ENCODE assay signal across 8 cellular contexts in genomic region chr17:42679001-42679491, GRCh38. TPM values are rescaled to one million over a fixed set of nuclear protein-coding genes. Genes with fewer than 3 reads are reported as not detected.
DNase-seq lines count a peak whose midpoint lies in the region; ATAC-seq, FAIRE-seq and TF ChIP-seq lines count a peak whose summit lies in the region.

No MANE protein-coding gene starts in this region.

- BruUV-seq in Calu3 (replicated peaks; lab: Mats Ljungman, UMichigan): no TSS peak
- no TSS peak for BruUV-seq in IMR-90 (replicated peaks; lab: Mats Ljungman, UMichigan)
- BruUV-seq in Panc1 (replicated peaks; lab: Mats Ljungman, UMichigan): no TSS peak
- BruUV-seq in HepG2 (replicated peaks; lab: Mats Ljungman, UMichigan): no TSS peak

- H3K27ac Mint-ChIP-seq in Calu3 (ENCODE audit: unreplicated experiment): peak overlapping the region; percentile 94

- intact Hi-C loops in Calu3 (cut with micrococcal nuclease; ENCODE audit: unreplicated experiment) (loop anchor here (5.0 to 10.0 kb wide), 3 partner anchors 72 to 102 kb away; partner anchors contain the start of genes PSMC3IP, RAMP2, RETREG3 and TUBG1), IMR-90 (cut with micrococcal nuclease) (loop anchor here (1.0 to 2.0 kb wide), 2 partner anchors 70 to 101 kb away; partner anchors contain the start of genes RETREG3 and TUBG1), Panc1 (cut with micrococcal nuclease; ENCODE audit: unreplicated experiment) (loop anchor here (5.0 kb wide), 1 partner anchor 102 kb away; the partner anchor contains the start of gene PSMC3IP), HepG2 (cut with micrococcal nuclease; ENCODE audit: unreplicated experiment) (loop anchor here (2.0 kb wide), 1 partner anchor 70 kb away; the partner anchor contains the start of genes RETREG3 and TUBG1)

- H3K4me1 ChIP-seq in IMR-90 (ENCODE audit: control insufficient read depth, insufficient read depth, low read length): peaks cover 36% of the 10 kb centered on the region
- peaks cover 19% of the 10 kb centered on the region for H3K4me1 ChIP-seq in Panc1 (ENCODE audit: control insufficient read depth, insufficient read depth, low read length)
- peaks cover 60% of the 10 kb centered on the region for H3K4me1 ChIP-seq in HepG2 (ENCODE audit: insufficient read depth, low read length)
- peaks cover 72% of the 10 kb centered on the region for H3K4me1 ChIP-seq in stomach smooth muscle (ENCODE audit: control insufficient read depth, insufficient read depth, low read length)

- peak overlapping the region; percentile 94 to 100 for H4K8ac ChIP-seq in IMR-90 (ENCODE audit: low read depth in 2 of 2, low read length in 2 of 2)

- peak overlapping the region; percentile 94 for H2AK9ac ChIP-seq in IMR-90 (replicated peaks; ENCODE audit: low read depth, low read length, poor library complexity)

- in situ Hi-C loops in IMR-90 (cut with MboI; ENCODE audit: low sequenced_read_pairs) (loop anchor here (25.0 kb wide), 1 partner anchor 633 kb away; no protein-coding TSS in a partner anchor), Panc1 (cut with HindIII; ENCODE audit: low pct_unique_long_range_greater_than_20kb, low sequenced_read_pairs) (no loop called here), T47D (cut with HindIII; ENCODE audit: low pct_unique_long_range_greater_than_20kb, low sequenced_read_pairs) (no loop called here), HepG2 (cut with HindIII; ENCODE audit: extremely low pct_ligation_motif_present, low pct_unique_long_range_greater_than_20kb) (no loop called here)

- POLR2A ChIA-PET in IMR-90 (lab: Charles Lee; ENCODE audit: unreplicated experiment): interaction anchor here (1.4 kb wide), 1 partner anchor 70 kb away, joined by 3 read pairs; the partner anchor contains the start of genes RETREG3 and TUBG1
- POLR2A ChIA-PET in Panc1 (lab: Charles Lee): interaction anchor here (0.6 kb wide), 2 partner anchors 43 to 168 kb away, joined by 3 to 5 read pairs; no protein-coding TSS in a partner anchor
- POLR2A ChIA-PET in HepG2 (lab: Yijun Ruan, JAX): interaction anchor here (0.8 to 6.3 kb wide), 12 partner anchors 11 to 212 kb away, joined by 3 to 65 read pairs (median 6); partner anchors contain the start of genes CNTD1, COA3, NAGLU and PSMC3IP

- H3K27ac ChIP-seq in IMR-90 (ENCODE audit: insufficient read depth, low read length): peak overlapping the region; percentile 97
- H3K27ac ChIP-seq in Panc1 (ENCODE audit: low read length): peak overlapping the region; percentile 95
- H3K27ac ChIP-seq in HepG2 (ENCODE audit: extremely low read length, insufficient read depth, low read length): peak overlapping the region; percentile 97
- peak overlapping the region; percentile 95 for H3K27ac ChIP-seq in stomach smooth muscle (ENCODE audit: low read length)

- peak overlapping the region; percentile 91; the same call in 1 of the 3 replicates for H2BK15ac ChIP-seq in IMR-90 (ENCODE audit: low read depth, low read length)

- CTCF ChIA-PET in Calu3 (lab: Charles Lee) (interaction anchor here (0.8 to 6.3 kb wide), 12 partner anchors 12 to 112 kb away, joined by 3 to 66 read pairs (median 5); partner anchors contain the start of genes MLX, PSMC3IP, RETREG3 and TUBG1), IMR-90 (lab: Yijun Ruan, JAX) (interaction anchor here (0.5 to 3.8 kb wide), 5 partner anchors 71 to 141 kb away, joined by 3 to 15 read pairs (median 3); partner anchors contain the start of gene PSMC3IP), Panc1 (lab: Charles Lee) (interaction anchor here (1.2 kb wide), 1 partner anchor 101 kb away, joined by 9 read pairs; the partner anchor contains the start of gene PSMC3IP), HepG2 (lab: Yijun Ruan, JAX; ENCODE audit: low intra/inter-chr PET ratio, low total read pairs) (no interaction called here)

- dilution Hi-C loops in IMR-90 (cut with HindIII; ENCODE audit: low sequenced_read_pairs, unreplicated experiment): no loop called here

- TF ChIP-seq CTCF in Calu3 (IDR thresholded peaks at IDR 0.05; ENCODE audit: unreplicated experiment) (no peak), IMR-90 (conservative IDR thresholded peaks at IDR 0.05; ENCODE audit: low read depth, low read length) (no peak), Panc1 (IDR thresholded peaks at IDR 0.05) (no peak), HepG2 (CRISPR knock-in tag; IDR thresholded peaks at IDR 0.05) (0 out of 2 replicates have a peak, but pooled peaks have one; percentile 39)

- no peak for ATAC-seq in IMR-90 (ENCODE audit: low read depth)
- ATAC-seq in Panc1: no peak; the same call in 1 of the 2 replicates
- no peak for ATAC-seq in HepG2
- no peak for ATAC-seq in GM18502 (IDR thresholded peaks at IDR 0.05; ENCODE audit: poor library complexity, unreplicated experiment)

- peaks cover 20% of the 10 kb centered on the region for H3K9me1 ChIP-seq in IMR-90 (ENCODE audit: insufficient read depth, low read length)

- H2BK20ac ChIP-seq in IMR-90 (ENCODE audit: low read depth, low read length): peak overlapping the region; percentile 76

- peak overlapping the region; percentile 99 for H2AFZ ChIP-seq in IMR-90 (replicated peaks; ENCODE audit: low read length, poor library complexity)
- no peak overlapping the region for H2AFZ ChIP-seq in HepG2 (ENCODE audit: low read length)

- peak overlapping the region; percentile 85 for H3K9ac ChIP-seq in IMR-90 (ENCODE audit: low read depth, low read length)
- peak overlapping the region; percentile 94 for H3K9ac ChIP-seq in HepG2 (ENCODE audit: insufficient read depth, low read depth, low read length)
- peak overlapping the region; percentile 64 to 78 for H3K9ac ChIP-seq in stomach smooth muscle (ENCODE audit: low read length in 2 of 2)

- peak overlapping the region; percentile 93 for H3K4me3 Mint-ChIP-seq in Calu3 (ENCODE audit: low read depth, unreplicated experiment)

- H3K36me3 ChIP-seq in IMR-90 (ENCODE audit: control insufficient read depth, insufficient read depth, low read length): peaks cover under 1% of the 10 kb centered on the region; the same call in 1 of the 2 replicates
- H3K36me3 ChIP-seq in Panc1 (ENCODE audit: control insufficient read depth, insufficient read depth, low read length): no peaks in the 10 kb centered on the region; the same call in 1 of the 2 replicates
- H3K36me3 ChIP-seq in HepG2 (replicated peaks in 1 of 2; ENCODE audit: control insufficient read depth in 1 of 2, insufficient read depth in 2 of 2, low read length in 2 of 2): no peaks in the 10 kb centered on the region
- H3K36me3 ChIP-seq in stomach smooth muscle (ENCODE audit: control insufficient read depth in 2 of 2, insufficient read depth in 2 of 2, low read length in 2 of 2): no peaks in the 10 kb centered on the region

- TF ChIP-seq POLR2A in IMR-90 (IDR thresholded peaks at IDR 0.05; ENCODE audit: low read depth, low read length) (no peak), HepG2 (IDR thresholded peaks at IDR 0.05; ENCODE audit: insufficient read depth in 1 of 2, low read depth in 2 of 2, low read length in 2 of 2) (no peak)

- peak overlapping the region; percentile 99 for H4K5ac ChIP-seq in IMR-90 (ENCODE audit: low read depth, low read length)

- TF ChIP-seq EP300 in HepG2 (IDR thresholded peaks at IDR 0.05; ENCODE audit: low read depth in 2 of 2, low read length in 2 of 2): no peak
- no peak for TF ChIP-seq EP300 in HepG2 (CRISPR knock-in tag; IDR thresholded peaks at IDR 0.05; ENCODE audit: borderline replicate concordance)

- H3K4me2 ChIP-seq in IMR-90 (ENCODE audit: low read depth, low read length): peak overlapping the region; percentile 89
- H3K4me2 ChIP-seq in HepG2 (ENCODE audit: low read depth, low read length): peak overlapping the region; percentile 99

- no peak overlapping the region for H3K4me3 ChIP-seq in IMR-90 (ENCODE audit: insufficient read depth, low read depth, low read length)
- peak overlapping the region; percentile 15 to 67 for H3K4me3 ChIP-seq in Panc1 (ENCODE audit: low read depth in 2 of 2, low read length in 2 of 2)
- H3K4me3 ChIP-seq in HepG2 (replicated peaks in 1 of 3; ENCODE audit: insufficient read depth in 1 of 3, low read depth in 2 of 3, low read length in 3 of 3): peak overlapping the region; percentile 79 to 88 (median 85); a peak in 5 of 6 replicates
- H3K4me3 ChIP-seq in stomach smooth muscle (ENCODE audit: low read length in 2 of 2): peak overlapping the region; percentile 54 to 76

- H3K18ac ChIP-seq in IMR-90 (ENCODE audit: low read depth, low read length): peak overlapping the region; percentile 81

- TF ChIP-seq RAD21 in IMR-90 (IDR thresholded peaks at IDR 0.05; ENCODE audit: low read length) (no peak), HepG2 (CRISPR knock-in tag; IDR thresholded peaks at IDR 0.05) (no peak)

- peak overlapping the region; percentile 99 for H3K4ac ChIP-seq in IMR-90 (ENCODE audit: low read depth, low read length)

- H2BK5ac ChIP-seq in IMR-90 (ENCODE audit: low read depth, low read length, poor library complexity, severe bottlenecking): peak overlapping the region; percentile 99

- peak overlapping the region; percentile 93 for H2BK120ac ChIP-seq in IMR-90 (ENCODE audit: low read depth, low read length)

- H3K9me3 Mint-ChIP-seq in Calu3 (ENCODE audit: low read depth, unreplicated experiment): no peaks in the 10 kb centered on the region

- H3K79me2 ChIP-seq in HepG2 (ENCODE audit: insufficient read depth, low read length): peaks cover 22% of the 10 kb centered on the region

- H3K79me1 ChIP-seq in IMR-90 (ENCODE audit: low read depth in 1 of 2, low read length in 2 of 2): peaks cover 18 to 70% of the 10 kb centered on the region in 2 experiments

- H3K4me1 Mint-ChIP-seq in Calu3 (ENCODE audit: low read depth, unreplicated experiment): peaks cover 62% of the 10 kb centered on the region

- H3K27me3 Mint-ChIP-seq in Calu3 (ENCODE audit: unreplicated experiment): peaks cover 30% of the 10 kb centered on the region

- peak overlapping the region; percentile 96 for H2AK5ac ChIP-seq in IMR-90 (ENCODE audit: low read depth, low read length)

- H3K36me3 Mint-ChIP-seq in Calu3 (ENCODE audit: insufficient read depth, unreplicated experiment): peaks cover 74% of the 10 kb centered on the region

- peak overlapping the region; percentile 90 for H3K14ac ChIP-seq in IMR-90 (replicated peaks; ENCODE audit: low read depth, low read length)

- H3K23ac ChIP-seq in IMR-90 (ENCODE audit: low read depth, low read length): peak overlapping the region; percentile 96

- H3K9me3 ChIP-seq in IMR-90 (ENCODE audit: control insufficient read depth, insufficient read depth, low read length) (no peaks in the 10 kb centered on the region), Panc1 (ENCODE audit: control insufficient read depth, insufficient read depth, low read depth, low read length) (no peaks in the 10 kb centered on the region), HepG2 (ENCODE audit: low read length) (no peaks in the 10 kb centered on the region), stomach smooth muscle (ENCODE audit: control insufficient read depth in 2 of 2, low read length in 2 of 2) (no peaks in the 10 kb centered on the region)

- no peaks in the 10 kb centered on the region for H3K27me3 ChIP-seq in IMR-90 (ENCODE audit: control insufficient read depth, insufficient read depth, low read length)
- H3K27me3 ChIP-seq in Panc1 (ENCODE audit: control insufficient read depth, insufficient read depth, low read length): no peaks in the 10 kb centered on the region
- H3K27me3 ChIP-seq in HepG2 (ENCODE audit: control insufficient read depth in 1 of 2, insufficient read depth in 2 of 2, low read length in 2 of 2): no peaks in the 10 kb centered on the region
- H3K27me3 ChIP-seq in stomach smooth muscle (ENCODE audit: control insufficient read depth in 1 of 2, insufficient read depth in 2 of 2, low read length in 2 of 2): no peaks in the 10 kb centered on the region

- H4K20me1 ChIP-seq in IMR-90 (ENCODE audit: insufficient read depth, low read length): peaks cover 29% of the 10 kb centered on the region
- no peaks in the 10 kb centered on the region; the same call in 1 of the 2 replicates for H4K20me1 ChIP-seq in HepG2 (ENCODE audit: insufficient read depth, low read length)

- peak; percentile 4 for FAIRE-seq in HepG2 (lab: Jason Lieb, UNC)

- DNase-seq in Calu3 (peak; percentile 67), IMR-90 (peak; percentile 39), Panc1 (ENCODE audit: low read depth, low spot score) (no peak), T47D (ENCODE audit: low read depth in 1 of 2, low spot score in 1 of 2) (peak; percentile 50 to 66), HepG2 (ENCODE audit: low spot score) (peak; percentile 66), iPS-NIHi7 (ENCODE audit: extremely low spot score) (no peak)

- no CpG with 5 or more reads among the region's 16 CpGs for WGBS in IMR-90 (ENCODE audit: extremely low coverage in 2 of 2, insufficient read length in 1 of 2), 2 experiments
- WGBS in HepG2 (ENCODE audit: low lambda C conversion rate): 8% methylated on average over 14 of the region's 16 CpGs

- peak overlapping the region; percentile 98 for H4K91ac ChIP-seq in IMR-90 (ENCODE audit: insufficient read depth, low read depth, low read length)

- H3K56ac ChIP-seq in IMR-90 (ENCODE audit: extremely low read depth, insufficient read depth, low read length): peak overlapping the region; percentile 53; the same call in 1 of the 2 replicates

RNA-seq across cellular contexts. Expression of gene PLEKHH3, which starts 2.3 kb away (rescaled TPM):
- total RNA-seq in Calu3 (2022): 35.2 and 45.0 TPM in 2 replicates
- 2.5 and 2.9 TPM in 2 replicates for total RNA-seq in IMR-90 (2012; rRNA removed)
- polyA plus RNA-seq in IMR-90 (2012; rRNA removed): 10.5 and 13.2 TPM in 2 replicates
- polyA plus RNA-seq in IMR-90 (2012; cell fraction: cytosol; rRNA removed): 10.2 and 13.4 TPM in 2 replicates
- 19.1 and 48.9 TPM in 2 replicates for polyA plus RNA-seq in IMR-90 (2012; cell fraction: nucleus; rRNA removed; ENCODE audit: low replicate concordance)
- total RNA-seq in Panc1 (2021; ENCODE audit: unreplicated experiment): 32.2 TPM
- polyA plus RNA-seq in Panc1 (2012; ENCODE audit: insufficient read length): 37.4 TPM
- 9.3 and 19.9 TPM in 2 replicates for total RNA-seq in HepG2 (2016; rRNA removed; fragmentation: Illumina TruSeq; extraction: Trizol)
- 2.9 and 5.1 TPM in 2 replicates for total RNA-seq in HepG2 (2016; cell fraction: cytosol; rRNA removed; fragmentation: Illumina TruSeq; extraction: Trizol; ENCODE audit: low read depth)
- total RNA-seq in HepG2 (2016; cell fraction: insoluble cytoplasmic fraction; rRNA removed; fragmentation: Illumina TruSeq; extraction: Trizol): 10.2 and 18.9 TPM in 2 replicates
- 8.9 and 10.3 TPM in 2 replicates for total RNA-seq in HepG2 (2016; cell fraction: membrane; rRNA removed; fragmentation: Illumina TruSeq; extraction: Trizol)
- 10.2 and 14.4 TPM in 2 replicates for total RNA-seq in HepG2 (2016; cell fraction: nucleus; rRNA removed; fragmentation: Illumina TruSeq; extraction: Trizol)
- polyA plus RNA-seq in HepG2 (2011; rRNA removed): 6.0 and 7.5 TPM in 2 replicates
- 3.4 and 6.4 TPM in 2 replicates for polyA plus RNA-seq in HepG2 (2011; cell fraction: cytosol; rRNA removed)
- 38.3 and 39.7 TPM in 2 replicates for polyA plus RNA-seq in HepG2 (2011; cell fraction: nucleus; rRNA removed)
- polyA plus RNA-seq in HepG2 (2012): 7.4 and 10.5 TPM in 2 replicates
- 2.3 and 2.4 TPM in 2 replicates for polyA plus RNA-seq in HepG2 (2016; cell fraction: cytosol; fragmentation: Illumina TruSeq; extraction: Trizol; ENCODE audit: low read depth)
- 8.9 and 12.6 TPM in 2 replicates for polyA plus RNA-seq in HepG2 (2016; cell fraction: insoluble cytoplasmic fraction; fragmentation: Illumina TruSeq; extraction: Trizol; ENCODE audit: low read depth)
- 5.4 and 5.8 TPM in 2 replicates for polyA plus RNA-seq in HepG2 (2016; cell fraction: membrane; fragmentation: Illumina TruSeq; extraction: Trizol; ENCODE audit: low read depth)
- polyA plus RNA-seq in HepG2 (2016; cell fraction: nucleus; fragmentation: Illumina TruSeq; extraction: Trizol; ENCODE audit: insufficient read depth, low read depth): 31.7 and 34.0 TPM in 2 replicates
- polyA minus RNA-seq in HepG2 (2011; rRNA and poly(A)+ RNA removed; ENCODE audit: low replicate concordance): 7.4 and 8.5 TPM in 2 replicates
- polyA minus RNA-seq in HepG2 (2011; cell fraction: cytosol; rRNA and poly(A)+ RNA removed): 5.2 and 7.6 TPM in 2 replicates
- 6.4 and 7.6 TPM in 2 replicates for polyA minus RNA-seq in HepG2 (2011; cell fraction: nucleus; rRNA and poly(A)+ RNA removed)

RNA-seq across cellular contexts. Expression of gene CCR10, which starts 2.6 kb away (rescaled TPM):
- total RNA-seq in Calu3 (2022) (0.33 and 0.42 TPM in 2 replicates), IMR-90 (2012; rRNA removed) (0.36 and 0.56 TPM in 2 replicates), Panc1 (2021; ENCODE audit: unreplicated experiment) (1.9 TPM), HepG2 (2016; rRNA removed; fragmentation: Illumina TruSeq; extraction: Trizol) (0.20 and 0.29 TPM in 2 replicates)
- polyA plus RNA-seq in IMR-90 (2012; rRNA removed) (2.4 and 3.0 TPM in 2 replicates), HepG2 (2011; rRNA removed) (0.54 and 0.63 TPM in 2 replicates)
- polyA plus RNA-seq in IMR-90 (2012; cell fraction: cytosol; rRNA removed): 2.4 and 5.9 TPM in 2 replicates
- polyA plus RNA-seq in IMR-90 (2012; cell fraction: nucleus; rRNA removed; ENCODE audit: low replicate concordance): 6.1 and 16.6 TPM in 2 replicates
- polyA plus RNA-seq in Panc1 (2012; ENCODE audit: insufficient read length): 6.4 TPM
- total RNA-seq in HepG2 (2016; cell fraction: cytosol; rRNA removed; fragmentation: Illumina TruSeq; extraction: Trizol; ENCODE audit: low read depth): 0.10 and 0.26 TPM in 2 replicates
- total RNA-seq in HepG2 (2016; cell fraction: insoluble cytoplasmic fraction; rRNA removed; fragmentation: Illumina TruSeq; extraction: Trizol): 0.15 and 0.48 TPM in 2 replicates
- 0.24 and 0.37 TPM in 2 replicates for total RNA-seq in HepG2 (2016; cell fraction: membrane; rRNA removed; fragmentation: Illumina TruSeq; extraction: Trizol)
- 0.38 and 0.47 TPM in 2 replicates for total RNA-seq in HepG2 (2016; cell fraction: nucleus; rRNA removed; fragmentation: Illumina TruSeq; extraction: Trizol)
- 0.69 and 0.85 TPM in 2 replicates for polyA plus RNA-seq in HepG2 (2011; cell fraction: cytosol; rRNA removed)
- 6.7 and 9.2 TPM in 2 replicates for polyA plus RNA-seq in HepG2 (2011; cell fraction: nucleus; rRNA removed)
- 1.1 TPM in 2 replicates for polyA plus RNA-seq in HepG2 (2012)
- polyA plus RNA-seq in HepG2 (2016; cell fraction: cytosol; fragmentation: Illumina TruSeq; extraction: Trizol; ENCODE audit: low read depth): 0.08 and 0.14 TPM in 2 replicates
- 0.19 TPM in 1 of 2 replicates, not detected in the other for polyA plus RNA-seq in HepG2 (2016; cell fraction: insoluble cytoplasmic fraction; fragmentation: Illumina TruSeq; extraction: Trizol; ENCODE audit: low read depth)
- 0.13 TPM in 1 of 2 replicates, not detected in the other for polyA plus RNA-seq in HepG2 (2016; cell fraction: membrane; fragmentation: Illumina TruSeq; extraction: Trizol; ENCODE audit: low read depth)
- 1.4 and 2.1 TPM in 2 replicates for polyA plus RNA-seq in HepG2 (2016; cell fraction: nucleus; fragmentation: Illumina TruSeq; extraction: Trizol; ENCODE audit: insufficient read depth, low read depth)
- 0.19 and 0.62 TPM in 2 replicates for polyA minus RNA-seq in HepG2 (2011; rRNA and poly(A)+ RNA removed; ENCODE audit: low replicate concordance)
- polyA minus RNA-seq in HepG2 (2011; cell fraction: cytosol; rRNA and poly(A)+ RNA removed): 0.40 and 0.62 TPM in 2 replicates
- polyA minus RNA-seq in HepG2 (2011; cell fraction: nucleus; rRNA and poly(A)+ RNA removed): 0.77 and 0.87 TPM in 2 replicates

RNA-seq across cellular contexts. Expression of gene CNTNAP1, which starts 3.3 kb away (rescaled TPM):
- total RNA-seq in Calu3 (2022) (1.2 and 1.3 TPM in 2 replicates), IMR-90 (2012; rRNA removed) (10.6 and 12.2 TPM in 2 replicates), Panc1 (2021; ENCODE audit: unreplicated experiment) (20.4 TPM), HepG2 (2016; rRNA removed; fragmentation: Illumina TruSeq; extraction: Trizol) (1.2 and 4.5 TPM in 2 replicates)
- polyA plus RNA-seq in IMR-90 (2012; rRNA removed) (72.2 and 77.0 TPM in 2 replicates), HepG2 (2011; rRNA removed) (7.7 and 10.7 TPM in 2 replicates)
- 58.1 and 68.2 TPM in 2 replicates for polyA plus RNA-seq in IMR-90 (2012; cell fraction: cytosol; rRNA removed)
- polyA plus RNA-seq in IMR-90 (2012; cell fraction: nucleus; rRNA removed; ENCODE audit: low replicate concordance): 165 and 241 TPM in 2 replicates
- 23.2 TPM for polyA plus RNA-seq in Panc1 (2012; ENCODE audit: insufficient read length)
- total RNA-seq in HepG2 (2016; cell fraction: cytosol; rRNA removed; fragmentation: Illumina TruSeq; extraction: Trizol; ENCODE audit: low read depth): 1.7 TPM in 2 replicates
- 1.4 and 4.9 TPM in 2 replicates for total RNA-seq in HepG2 (2016; cell fraction: insoluble cytoplasmic fraction; rRNA removed; fragmentation: Illumina TruSeq; extraction: Trizol)
- total RNA-seq in HepG2 (2016; cell fraction: membrane; rRNA removed; fragmentation: Illumina TruSeq; extraction: Trizol): 1.1 and 1.5 TPM in 2 replicates
- 4.9 and 6.9 TPM in 2 replicates for total RNA-seq in HepG2 (2016; cell fraction: nucleus; rRNA removed; fragmentation: Illumina TruSeq; extraction: Trizol)
- 4.1 and 4.4 TPM in 2 replicates for polyA plus RNA-seq in HepG2 (2011; cell fraction: cytosol; rRNA removed)
- polyA plus RNA-seq in HepG2 (2011; cell fraction: nucleus; rRNA removed): 62.6 and 69.7 TPM in 2 replicates
- 9.2 and 13.1 TPM in 2 replicates for polyA plus RNA-seq in HepG2 (2012)
- polyA plus RNA-seq in HepG2 (2016; cell fraction: cytosol; fragmentation: Illumina TruSeq; extraction: Trizol; ENCODE audit: low read depth): 0.15 and 0.23 TPM in 2 replicates
- 1.1 and 1.6 TPM in 2 replicates for polyA plus RNA-seq in HepG2 (2016; cell fraction: insoluble cytoplasmic fraction; fragmentation: Illumina TruSeq; extraction: Trizol; ENCODE audit: low read depth)
- 0.47 and 0.51 TPM in 2 replicates for polyA plus RNA-seq in HepG2 (2016; cell fraction: membrane; fragmentation: Illumina TruSeq; extraction: Trizol; ENCODE audit: low read depth)
- polyA plus RNA-seq in HepG2 (2016; cell fraction: nucleus; fragmentation: Illumina TruSeq; extraction: Trizol; ENCODE audit: insufficient read depth, low read depth): 19.8 and 23.5 TPM in 2 replicates
- 2.2 and 13.9 TPM in 2 replicates for polyA minus RNA-seq in HepG2 (2011; rRNA and poly(A)+ RNA removed; ENCODE audit: low replicate concordance)
- polyA minus RNA-seq in HepG2 (2011; cell fraction: cytosol; rRNA and poly(A)+ RNA removed): 8.8 TPM in 2 replicates
- polyA minus RNA-seq in HepG2 (2011; cell fraction: nucleus; rRNA and poly(A)+ RNA removed): 12.2 and 13.8 TPM in 2 replicates

RNA-seq across cellular contexts. Expression of gene TUBG2, which starts 20.0 kb away (rescaled TPM):
- 23.6 and 26.1 TPM in 2 replicates for total RNA-seq in Calu3 (2022)
- total RNA-seq in IMR-90 (2012; rRNA removed): 3.3 and 3.6 TPM in 2 replicates
- 19.4 and 24.6 TPM in 2 replicates for polyA plus RNA-seq in IMR-90 (2012; rRNA removed)
- 12.0 and 21.3 TPM in 2 replicates for polyA plus RNA-seq in IMR-90 (2012; cell fraction: cytosol; rRNA removed)
- polyA plus RNA-seq in IMR-90 (2012; cell fraction: nucleus; rRNA removed; ENCODE audit: low replicate concordance): 102 and 132 TPM in 2 replicates
- 25.5 TPM for total RNA-seq in Panc1 (2021; ENCODE audit: unreplicated experiment)
- polyA plus RNA-seq in Panc1 (2012; ENCODE audit: insufficient read length): 33.1 TPM
- total RNA-seq in HepG2 (2016; rRNA removed; fragmentation: Illumina TruSeq; extraction: Trizol): 6.6 and 16.0 TPM in 2 replicates
- total RNA-seq in HepG2 (2016; cell fraction: cytosol; rRNA removed; fragmentation: Illumina TruSeq; extraction: Trizol; ENCODE audit: low read depth): 6.2 and 7.8 TPM in 2 replicates
- 5.9 and 16.8 TPM in 2 replicates for total RNA-seq in HepG2 (2016; cell fraction: insoluble cytoplasmic fraction; rRNA removed; fragmentation: Illumina TruSeq; extraction: Trizol)
- 10.7 and 11.2 TPM in 2 replicates for total RNA-seq in HepG2 (2016; cell fraction: membrane; rRNA removed; fragmentation: Illumina TruSeq; extraction: Trizol)
- total RNA-seq in HepG2 (2016; cell fraction: nucleus; rRNA removed; fragmentation: Illumina TruSeq; extraction: Trizol): 22.8 and 25.9 TPM in 2 replicates
- polyA plus RNA-seq in HepG2 (2011; rRNA removed): 42.3 and 48.3 TPM in 2 replicates
- 26.1 and 26.6 TPM in 2 replicates for polyA plus RNA-seq in HepG2 (2011; cell fraction: cytosol; rRNA removed)
- polyA plus RNA-seq in HepG2 (2011; cell fraction: nucleus; rRNA removed): 251 and 257 TPM in 2 replicates
- polyA plus RNA-seq in HepG2 (2012): 33.9 and 38.4 TPM in 2 replicates
- polyA plus RNA-seq in HepG2 (2016; cell fraction: cytosol; fragmentation: Illumina TruSeq; extraction: Trizol; ENCODE audit: low read depth): 10.7 and 13.2 TPM in 2 replicates
- 13.2 and 18.2 TPM in 2 replicates for polyA plus RNA-seq in HepG2 (2016; cell fraction: insoluble cytoplasmic fraction; fragmentation: Illumina TruSeq; extraction: Trizol; ENCODE audit: low read depth)
- polyA plus RNA-seq in HepG2 (2016; cell fraction: membrane; fragmentation: Illumina TruSeq; extraction: Trizol; ENCODE audit: low read depth): 19.9 and 20.4 TPM in 2 replicates
- 85.4 and 93.9 TPM in 2 replicates for polyA plus RNA-seq in HepG2 (2016; cell fraction: nucleus; fragmentation: Illumina TruSeq; extraction: Trizol; ENCODE audit: insufficient read depth, low read depth)
- polyA minus RNA-seq in HepG2 (2011; rRNA and poly(A)+ RNA removed; ENCODE audit: low replicate concordance): 4.8 and 24.0 TPM in 2 replicates
- 8.4 and 8.6 TPM in 2 replicates for polyA minus RNA-seq in HepG2 (2011; cell fraction: cytosol; rRNA and poly(A)+ RNA removed)
- polyA minus RNA-seq in HepG2 (2011; cell fraction: nucleus; rRNA and poly(A)+ RNA removed): 41.6 and 47.0 TPM in 2 replicates

Comparison
In these comparisons a context has a peak if more than half of its experiments do, and no peak if none do; other contexts are left out.
1. DNase-seq: peak in Calu3 (single experiment), IMR-90 (single experiment), T47D (2 of 2) and HepG2 (single experiment); none in Panc1 (single experiment) and iPS-NIHi7 (single experiment).
2. Peak in every context shown above with its lines, with median percentiles within 50 percentile points of each other: H3K27ac ChIP-seq and H3K9ac ChIP-seq.